ENCODE assay signal across 10 cellular contexts in the genomic region with DNA sequence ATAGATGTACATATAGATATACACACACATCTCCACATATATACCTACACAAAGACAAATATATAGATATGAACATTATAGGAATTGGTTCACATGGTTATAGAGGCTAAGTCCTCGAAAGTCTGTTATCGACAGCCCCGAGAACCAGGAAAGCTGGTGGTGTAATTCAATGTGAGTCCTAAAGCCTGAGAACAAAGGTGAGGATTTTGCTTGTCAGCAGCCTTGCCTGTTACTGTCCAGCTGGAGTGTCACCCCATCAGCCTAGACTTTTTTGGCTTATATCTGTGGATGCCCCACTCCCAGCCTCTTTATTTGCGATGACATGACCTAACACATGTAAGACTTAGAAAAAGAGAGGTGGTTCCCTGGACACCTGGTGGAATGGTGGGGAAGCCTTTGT.
A peak's percentile ranks its signal among the peaks of the same experiment; 100 is the strongest.
DNase-seq lines count a peak whose midpoint lies in the region; ATAC-seq lines count a peak whose summit lies in the region.
"Had no signal": no experiment of that assay in that cellular context is flagged by ENCODE, and none has a peak within 500 bp of the region (broad histone marks: within the 10 kb centered on the region; RNA-seq: fewer than 3 reads in every experiment).

No MANE protein-coding gene starts in this region.

- POLR2A ChIA-PET in activated CD4-positive, alpha-beta memory T cell treated with anti-CD3 and anti-CD28 coated beads, Interleukin-2, amount 10 ng/mL, durations not matched to agents 7 days and 5 days (lab: Charles Lee), result interaction anchor here (1.1 to 1.5 kb wide), 2 partner anchors 138 to 477 kb away, joined by 3 to 5 read pairs; partner anchors contain the start of genes DNAJB4 and IFI44L

- DNase-seq in activated T-cell treated with anti-CD3 and anti-CD28 coated beads, Interleukin-2, amount 50 U/mL, for 24 hours, result no peak
- DNase-seq in activated T-cell treated with anti-CD3 and anti-CD28 coated beads, Interleukin-2, amount 50 U/mL, for 1 hour, result no peak
- DNase-seq in activated CD4-positive, alpha-beta memory T cell treated with anti-CD3 and anti-CD28 coated beads, Interleukin-2, amount 10 ng/mL, durations not matched to agents 7 days and 5 days, result no peak
- DNase-seq in C1 segment of cervical spinal cord (lab: John Stamatoyannopoulos, UW) (no peak), NCI-H146 (lab: John Stamatoyannopoulos, UW) (no peak), kidney tubule cell (ENCODE audit: low spot score) (no peak)
- DNase-seq: IMR-90, WERI-Rb-1 had no signal

- H3K36me3 Mint-ChIP-seq in activated T-cell treated with anti-CD3 and anti-CD28 coated beads, Interleukin-2, amount 50 U/mL, for 24 hours (ENCODE audit: low read depth), result no peaks in the 10 kb centered on the region
- H3K36me3 Mint-ChIP-seq in activated CD4-positive, alpha-beta memory T cell treated with anti-CD3 and anti-CD28 coated beads, Interleukin-2, amount 10 ng/mL, durations not matched to agents 7 days and 5 days (ENCODE audit: low read depth), result no peaks in the 10 kb centered on the region
- H3K36me3 Mint-ChIP-seq in stimulated activated memory B cell treated with anti-CD40 and anti-IgM and Interleukin-4, amounts not matched to agents 10 μg/mL and 1 μg/mL and 100 μg/mL, for 72 hours, result peaks cover 8% of the 10 kb centered on the region

- H3K9me3 Mint-ChIP-seq in activated T-cell treated with anti-CD3 and anti-CD28 coated beads, Interleukin-2, amount 50 U/mL, for 24 hours, result no peaks in the 10 kb centered on the region
- H3K9me3 Mint-ChIP-seq in activated CD4-positive, alpha-beta memory T cell treated with anti-CD3 and anti-CD28 coated beads, Interleukin-2, amount 10 ng/mL, durations not matched to agents 7 days and 5 days, result no peaks in the 10 kb centered on the region
- no peaks in the 10 kb centered on the region for H3K9me3 Mint-ChIP-seq in stimulated activated memory B cell treated with anti-CD40 and anti-IgM and Interleukin-4, amounts not matched to agents 10 μg/mL and 1 μg/mL and 100 μg/mL, for 72 hours

- H3K4me1 Mint-ChIP-seq in activated T-cell treated with anti-CD3 and anti-CD28 coated beads, Interleukin-2, amount 50 U/mL, for 24 hours (ENCODE audit: low read depth), result peaks cover 24% of the 10 kb centered on the region
- H3K4me1 Mint-ChIP-seq in activated CD4-positive, alpha-beta memory T cell treated with anti-CD3 and anti-CD28 coated beads, Interleukin-2, amount 10 ng/mL, durations not matched to agents 7 days and 5 days, result peaks cover 19% of the 10 kb centered on the region
- H3K4me1 Mint-ChIP-seq in stimulated activated memory B cell treated with anti-CD40 and anti-IgM and Interleukin-4, amounts not matched to agents 10 μg/mL and 1 μg/mL and 100 μg/mL, for 72 hours, result peaks cover 19% of the 10 kb centered on the region

- no peaks in the 10 kb centered on the region for H3K27me3 Mint-ChIP-seq in activated T-cell treated with anti-CD3 and anti-CD28 coated beads, Interleukin-2, amount 50 U/mL, for 24 hours
- peaks cover 4% of the 10 kb centered on the region for H3K27me3 Mint-ChIP-seq in activated CD4-positive, alpha-beta memory T cell treated with anti-CD3 and anti-CD28 coated beads, Interleukin-2, amount 10 ng/mL, durations not matched to agents 7 days and 5 days
- peaks cover 5% of the 10 kb centered on the region for H3K27me3 Mint-ChIP-seq in stimulated activated memory B cell treated with anti-CD40 and anti-IgM and Interleukin-4, amounts not matched to agents 10 μg/mL and 1 μg/mL and 100 μg/mL, for 72 hours

- CTCF ChIA-PET in activated CD4-positive, alpha-beta memory T cell treated with anti-CD3 and anti-CD28 coated beads, Interleukin-2, amount 10 ng/mL, durations not matched to agents 7 days and 5 days (lab: Charles Lee), result interaction anchor here (0.8 to 5.1 kb wide), 2 partner anchors 12 to 533 kb away, joined by 4 to 38 read pairs; no protein-coding TSS in a partner anchor

- H3K4me3 Mint-ChIP-seq in activated T-cell treated with anti-CD3 and anti-CD28 coated beads, Interleukin-2, amount 50 U/mL, for 24 hours, result peak overlapping the region; percentile 51
- peak overlapping the region; percentile 71 for H3K4me3 Mint-ChIP-seq in activated CD4-positive, alpha-beta memory T cell treated with anti-CD3 and anti-CD28 coated beads, Interleukin-2, amount 10 ng/mL, durations not matched to agents 7 days and 5 days
- H3K4me3 Mint-ChIP-seq in stimulated activated memory B cell treated with anti-CD40 and anti-IgM and Interleukin-4, amounts not matched to agents 10 μg/mL and 1 μg/mL and 100 μg/mL, for 72 hours, result peak overlapping the region; percentile 73

- ATAC-seq in HG02970 (IDR thresholded peaks at IDR 0.05; ENCODE audit: low FRiP score, unreplicated experiment), result peak; percentile 6
- ATAC-seq in stimulated activated memory B cell treated with anti-CD40 and anti-IgM and Interleukin-4, amounts not matched to agents 10 μg/mL and 1 μg/mL and 100 μg/mL, for 72 hours, result peak; percentile 17

- peak overlapping the region; percentile 34 for H3K27ac Mint-ChIP-seq in activated T-cell treated with anti-CD3 and anti-CD28 coated beads, Interleukin-2, amount 50 U/mL, for 24 hours
- peak overlapping the region; percentile 58 for H3K27ac Mint-ChIP-seq in activated CD4-positive, alpha-beta memory T cell treated with anti-CD3 and anti-CD28 coated beads, Interleukin-2, amount 10 ng/mL, durations not matched to agents 7 days and 5 days
- peak overlapping the region; percentile 86 for H3K27ac Mint-ChIP-seq in stimulated activated memory B cell treated with anti-CD40 and anti-IgM and Interleukin-4, amounts not matched to agents 10 μg/mL and 1 μg/mL and 100 μg/mL, for 72 hours

Comparison
In these comparisons a context has a peak if more than half of its experiments do, and no peak if none do; other contexts are left out.
1. H3K27ac Mint-ChIP-seq: peak in every context shown above with its lines; median percentile 86 in stimulated activated memory B cell treated with anti-CD40 and anti-IgM and Interleukin-4, amounts not matched to agents 10 μg/mL and 1 μg/mL and 100 μg/mL, for 72 hours; 58 in activated CD4-positive, alpha-beta memory T cell treated with anti-CD3 and anti-CD28 coated beads, Interleukin-2, amount 10 ng/mL, durations not matched to agents 7 days and 5 days; 34 in activated T-cell treated with anti-CD3 and anti-CD28 coated beads, Interleukin-2, amount 50 U/mL, for 24 hours.